1 cellular context compared by ENCODE assay signal in the genomic region with DNA sequence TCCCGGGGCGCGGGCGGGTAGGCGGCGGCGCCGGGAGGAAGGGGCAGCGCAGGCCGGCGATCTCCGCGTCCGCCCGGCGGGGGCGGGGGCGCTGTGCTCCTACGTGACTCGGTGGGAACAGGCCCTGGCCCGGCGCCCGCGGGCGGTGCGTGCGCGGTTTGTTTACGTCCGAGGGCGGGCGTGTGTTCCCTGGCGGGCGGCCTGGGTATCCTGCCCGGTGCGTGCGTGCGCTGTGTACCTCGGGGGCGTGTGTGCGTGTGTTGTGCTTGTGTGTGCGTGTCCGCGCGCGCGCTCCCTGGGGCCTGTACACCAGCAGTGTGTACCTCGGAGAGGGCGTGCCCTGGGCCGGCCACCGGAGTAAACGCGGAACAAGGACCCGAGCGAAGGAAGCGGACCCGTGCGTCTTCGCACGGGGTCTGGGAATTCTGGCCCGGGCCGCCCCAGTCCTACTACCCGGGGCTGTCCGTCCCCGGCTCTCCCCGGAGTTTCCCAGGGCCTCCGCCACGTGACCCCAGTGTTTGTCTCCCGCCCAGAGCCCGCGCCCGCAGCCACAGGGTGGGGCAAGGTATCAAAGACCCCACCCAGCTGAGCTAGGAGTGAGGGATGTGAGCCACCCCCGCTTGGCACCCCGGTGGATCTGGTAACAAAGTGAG.
TF ChIP-seq lines count a peak whose summit lies in the region.

No MANE protein-coding gene starts in this region.

TF ChIP-seq in K562, 482 proteins besides CTCF, POLR2A, EP300 and RAD21 (continued from another document and continues in another):
- TF ChIP-seq, protein P1, sequence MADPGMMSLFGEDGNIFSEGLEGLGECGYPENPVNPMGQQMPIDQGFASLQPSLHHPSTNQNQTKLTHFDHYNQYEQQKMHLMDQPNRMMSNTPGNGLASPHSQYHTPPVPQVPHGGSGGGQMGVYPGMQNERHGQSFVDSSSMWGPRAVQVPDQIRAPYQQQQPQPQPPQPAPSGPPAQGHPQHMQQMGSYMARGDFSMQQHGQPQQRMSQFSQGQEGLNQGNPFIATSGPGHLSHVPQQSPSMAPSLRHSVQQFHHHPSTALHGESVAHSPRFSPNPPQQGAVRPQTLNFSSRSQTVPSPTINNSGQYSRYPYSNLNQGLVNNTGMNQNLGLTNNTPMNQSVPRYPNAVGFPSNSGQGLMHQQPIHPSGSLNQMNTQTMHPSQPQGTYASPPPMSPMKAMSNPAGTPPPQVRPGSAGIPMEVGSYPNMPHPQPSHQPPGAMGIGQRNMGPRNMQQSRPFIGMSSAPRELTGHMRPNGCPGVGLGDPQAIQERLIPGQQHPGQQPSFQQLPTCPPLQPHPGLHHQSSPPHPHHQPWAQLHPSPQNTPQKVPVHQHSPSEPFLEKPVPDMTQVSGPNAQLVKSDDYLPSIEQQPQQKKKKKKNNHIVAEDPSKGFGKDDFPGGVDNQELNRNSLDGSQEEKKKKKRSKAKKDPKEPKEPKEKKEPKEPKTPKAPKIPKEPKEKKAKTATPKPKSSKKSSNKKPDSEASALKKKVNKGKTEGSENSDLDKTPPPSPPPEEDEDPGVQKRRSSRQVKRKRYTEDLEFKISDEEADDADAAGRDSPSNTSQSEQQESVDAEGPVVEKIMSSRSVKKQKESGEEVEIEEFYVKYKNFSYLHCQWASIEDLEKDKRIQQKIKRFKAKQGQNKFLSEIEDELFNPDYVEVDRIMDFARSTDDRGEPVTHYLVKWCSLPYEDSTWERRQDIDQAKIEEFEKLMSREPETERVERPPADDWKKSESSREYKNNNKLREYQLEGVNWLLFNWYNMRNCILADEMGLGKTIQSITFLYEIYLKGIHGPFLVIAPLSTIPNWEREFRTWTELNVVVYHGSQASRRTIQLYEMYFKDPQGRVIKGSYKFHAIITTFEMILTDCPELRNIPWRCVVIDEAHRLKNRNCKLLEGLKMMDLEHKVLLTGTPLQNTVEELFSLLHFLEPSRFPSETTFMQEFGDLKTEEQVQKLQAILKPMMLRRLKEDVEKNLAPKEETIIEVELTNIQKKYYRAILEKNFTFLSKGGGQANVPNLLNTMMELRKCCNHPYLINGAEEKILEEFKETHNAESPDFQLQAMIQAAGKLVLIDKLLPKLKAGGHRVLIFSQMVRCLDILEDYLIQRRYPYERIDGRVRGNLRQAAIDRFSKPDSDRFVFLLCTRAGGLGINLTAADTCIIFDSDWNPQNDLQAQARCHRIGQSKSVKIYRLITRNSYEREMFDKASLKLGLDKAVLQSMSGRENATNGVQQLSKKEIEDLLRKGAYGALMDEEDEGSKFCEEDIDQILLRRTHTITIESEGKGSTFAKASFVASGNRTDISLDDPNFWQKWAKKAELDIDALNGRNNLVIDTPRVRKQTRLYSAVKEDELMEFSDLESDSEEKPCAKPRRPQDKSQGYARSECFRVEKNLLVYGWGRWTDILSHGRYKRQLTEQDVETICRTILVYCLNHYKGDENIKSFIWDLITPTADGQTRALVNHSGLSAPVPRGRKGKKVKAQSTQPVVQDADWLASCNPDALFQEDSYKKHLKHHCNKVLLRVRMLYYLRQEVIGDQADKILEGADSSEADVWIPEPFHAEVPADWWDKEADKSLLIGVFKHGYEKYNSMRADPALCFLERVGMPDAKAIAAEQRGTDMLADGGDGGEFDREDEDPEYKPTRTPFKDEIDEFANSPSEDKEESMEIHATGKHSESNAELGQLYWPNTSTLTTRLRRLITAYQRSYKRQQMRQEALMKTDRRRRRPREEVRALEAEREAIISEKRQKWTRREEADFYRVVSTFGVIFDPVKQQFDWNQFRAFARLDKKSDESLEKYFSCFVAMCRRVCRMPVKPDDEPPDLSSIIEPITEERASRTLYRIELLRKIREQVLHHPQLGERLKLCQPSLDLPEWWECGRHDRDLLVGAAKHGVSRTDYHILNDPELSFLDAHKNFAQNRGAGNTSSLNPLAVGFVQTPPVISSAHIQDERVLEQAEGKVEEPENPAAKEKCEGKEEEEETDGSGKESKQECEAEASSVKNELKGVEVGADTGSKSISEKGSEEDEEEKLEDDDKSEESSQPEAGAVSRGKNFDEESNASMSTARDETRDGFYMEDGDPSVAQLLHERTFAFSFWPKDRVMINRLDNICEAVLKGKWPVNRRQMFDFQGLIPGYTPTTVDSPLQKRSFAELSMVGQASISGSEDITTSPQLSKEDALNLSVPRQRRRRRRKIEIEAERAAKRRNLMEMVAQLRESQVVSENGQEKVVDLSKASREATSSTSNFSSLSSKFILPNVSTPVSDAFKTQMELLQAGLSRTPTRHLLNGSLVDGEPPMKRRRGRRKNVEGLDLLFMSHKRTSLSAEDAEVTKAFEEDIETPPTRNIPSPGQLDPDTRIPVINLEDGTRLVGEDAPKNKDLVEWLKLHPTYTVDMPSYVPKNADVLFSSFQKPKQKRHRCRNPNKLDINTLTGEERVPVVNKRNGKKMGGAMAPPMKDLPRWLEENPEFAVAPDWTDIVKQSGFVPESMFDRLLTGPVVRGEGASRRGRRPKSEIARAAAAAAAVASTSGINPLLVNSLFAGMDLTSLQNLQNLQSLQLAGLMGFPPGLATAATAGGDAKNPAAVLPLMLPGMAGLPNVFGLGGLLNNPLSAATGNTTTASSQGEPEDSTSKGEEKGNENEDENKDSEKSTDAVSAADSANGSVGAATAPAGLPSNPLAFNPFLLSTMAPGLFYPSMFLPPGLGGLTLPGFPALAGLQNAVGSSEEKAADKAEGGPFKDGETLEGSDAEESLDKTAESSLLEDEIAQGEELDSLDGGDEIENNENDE (IDR thresholded peaks at IDR 0.05; ENCODE audit: low read depth, low read length) = no peak
- TF ChIP-seq GTF2F1 (IDR thresholded peaks at IDR 0.05; ENCODE audit: low read depth, low read length) = no peak
- TF ChIP-seq HNRNPK (IDR thresholded peaks at IDR 0.05; ENCODE audit: low read depth, low read length, poor library complexity, severe bottlenecking) = no peak
- TF ChIP-seq, protein P2, sequence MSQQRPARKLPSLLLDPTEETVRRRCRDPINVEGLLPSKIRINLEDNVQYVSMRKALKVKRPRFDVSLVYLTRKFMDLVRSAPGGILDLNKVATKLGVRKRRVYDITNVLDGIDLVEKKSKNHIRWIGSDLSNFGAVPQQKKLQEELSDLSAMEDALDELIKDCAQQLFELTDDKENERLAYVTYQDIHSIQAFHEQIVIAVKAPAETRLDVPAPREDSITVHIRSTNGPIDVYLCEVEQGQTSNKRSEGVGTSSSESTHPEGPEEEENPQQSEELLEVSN (IDR thresholded peaks at IDR 0.05; ENCODE audit: borderline replicate concordance in 1 of 2, extremely low read depth in 1 of 2, insufficient read depth in 1 of 2, insufficient read length in 1 of 2, low read depth in 1 of 2, low read length in 1 of 2, poor library complexity in 1 of 2, severe bottlenecking in 1 of 2) = peak; percentile 39 to 52
- TF ChIP-seq, protein P3, sequence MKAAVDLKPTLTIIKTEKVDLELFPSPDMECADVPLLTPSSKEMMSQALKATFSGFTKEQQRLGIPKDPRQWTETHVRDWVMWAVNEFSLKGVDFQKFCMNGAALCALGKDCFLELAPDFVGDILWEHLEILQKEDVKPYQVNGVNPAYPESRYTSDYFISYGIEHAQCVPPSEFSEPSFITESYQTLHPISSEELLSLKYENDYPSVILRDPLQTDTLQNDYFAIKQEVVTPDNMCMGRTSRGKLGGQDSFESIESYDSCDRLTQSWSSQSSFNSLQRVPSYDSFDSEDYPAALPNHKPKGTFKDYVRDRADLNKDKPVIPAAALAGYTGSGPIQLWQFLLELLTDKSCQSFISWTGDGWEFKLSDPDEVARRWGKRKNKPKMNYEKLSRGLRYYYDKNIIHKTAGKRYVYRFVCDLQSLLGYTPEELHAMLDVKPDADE (conservative IDR thresholded peaks at IDR 0.05; ENCODE audit: control insufficient read depth, low read depth, low read length) = peak; percentile 59
- peak; percentile 8; the same call in 1 of the 2 replicates for TF ChIP-seq C11orf30 (IDR thresholded peaks at IDR 0.05; ENCODE audit: low read depth)
- peak; percentile 35; the same call in 1 of the 2 replicates for TF ChIP-seq KDM2B (CRISPR knock-in tag; IDR thresholded peaks at IDR 0.05)
- peak in 1 of 2 experiments; percentile 89; a peak in 2 of 4 replicates for TF ChIP-seq HDAC1 (IDR thresholded peaks at IDR 0.05)
- TF ChIP-seq BHLHE40 (IDR thresholded peaks at IDR 0.05; ENCODE audit: low read length) = peak; percentile 44
- no peak for TF ChIP-seq NR2C2 (CRISPR knock-in tag; IDR thresholded peaks at IDR 0.05)
- TF ChIP-seq NR2C2 (tag; IDR thresholded peaks at IDR 0.05) = no peak
- peak; percentile 47 for TF ChIP-seq HCFC1 (IDR thresholded peaks at IDR 0.05; ENCODE audit: low read depth, low read length)
- TF ChIP-seq TAF15 (IDR thresholded peaks at IDR 0.05; ENCODE audit: low read depth, low read length) = no peak
- TF ChIP-seq NKRF (IDR thresholded peaks at IDR 0.05; ENCODE audit: borderline replicate concordance) = peak; percentile 91
- no peak for TF ChIP-seq RCOR1 (IDR thresholded peaks at IDR 0.05; ENCODE audit: borderline replicate concordance in 1 of 2, low read depth in 2 of 2, low read length in 2 of 2)
- no peak for TF ChIP-seq SMARCA4 (IDR thresholded peaks at IDR 0.05)
- TF ChIP-seq, protein P4, sequence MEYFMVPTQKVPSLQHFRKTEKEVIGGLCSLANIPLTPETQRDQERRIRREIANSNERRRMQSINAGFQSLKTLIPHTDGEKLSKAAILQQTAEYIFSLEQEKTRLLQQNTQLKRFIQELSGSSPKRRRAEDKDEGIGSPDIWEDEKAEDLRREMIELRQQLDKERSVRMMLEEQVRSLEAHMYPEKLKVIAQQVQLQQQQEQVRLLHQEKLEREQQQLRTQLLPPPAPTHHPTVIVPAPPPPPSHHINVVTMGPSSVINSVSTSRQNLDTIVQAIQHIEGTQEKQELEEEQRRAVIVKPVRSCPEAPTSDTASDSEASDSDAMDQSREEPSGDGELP (CRISPR knock-in tag; IDR thresholded peaks at IDR 0.05; ENCODE audit: borderline replicate concordance) = peak; percentile 45; the same call in 1 of the 2 replicates
- TF ChIP-seq ZBTB8A (IDR thresholded peaks at IDR 0.05; ENCODE audit: partially characterized antibody) = no peak
- TF ChIP-seq ZFP1 (CRISPR knock-in tag; IDR thresholded peaks at IDR 0.05) = no peak
- TF ChIP-seq, protein P5, sequence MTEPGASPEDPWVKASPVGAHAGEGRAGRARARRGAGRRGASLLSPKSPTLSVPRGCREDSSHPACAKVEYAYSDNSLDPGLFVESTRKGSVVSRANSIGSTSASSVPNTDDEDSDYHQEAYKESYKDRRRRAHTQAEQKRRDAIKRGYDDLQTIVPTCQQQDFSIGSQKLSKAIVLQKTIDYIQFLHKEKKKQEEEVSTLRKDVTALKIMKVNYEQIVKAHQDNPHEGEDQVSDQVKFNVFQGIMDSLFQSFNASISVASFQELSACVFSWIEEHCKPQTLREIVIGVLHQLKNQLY (CRISPR knock-in tag; conservative IDR thresholded peaks at IDR 0.05) = no peak
- TF ChIP-seq ZFX (CRISPR knock-in tag; IDR thresholded peaks at IDR 0.05) = peak; percentile 54
- TF ChIP-seq SIN3A (IDR thresholded peaks at IDR 0.05; ENCODE audit: borderline replicate concordance in 2 of 2, control insufficient read depth in 1 of 2, low read depth in 2 of 2, low read length in 2 of 2) = 0 out of 4 replicates have a peak, but pooled peaks of 1 of the 2 experiments have one; percentile 30
- TF ChIP-seq FOXJ2 (tag; IDR thresholded peaks at IDR 0.05) = peak; percentile 61; the same call in 1 of the 2 replicates
- no peak for TF ChIP-seq SIX5 (IDR thresholded peaks at IDR 0.05; ENCODE audit: borderline replicate concordance in 1 of 2, insufficient read depth in 1 of 2, low read depth in 1 of 2, low read length in 2 of 2)
- TF ChIP-seq RBFOX2 (IDR thresholded peaks at IDR 0.05; ENCODE audit: low read depth, low read length) = peak; percentile 72
- peak; percentile 65 for TF ChIP-seq CCNT2 (IDR thresholded peaks at IDR 0.05; ENCODE audit: borderline replicate concordance, extremely low read depth, insufficient read length, low read depth, low read length)
- TF ChIP-seq CTCFL (IDR thresholded peaks at IDR 0.05; ENCODE audit: borderline replicate concordance, insufficient read depth, low read depth, low read length, poor library complexity, severe bottlenecking) = peak; percentile 84
- no peak for TF ChIP-seq DMBX1 (CRISPR knock-in tag; IDR thresholded peaks at IDR 0.05; ENCODE audit: borderline replicate concordance)
- peak; percentile 12; the same call in 1 of the 2 replicates for TF ChIP-seq ETV5 (CRISPR knock-in tag; IDR thresholded peaks at IDR 0.05; ENCODE audit: low read depth)
- TF ChIP-seq, protein P6, sequence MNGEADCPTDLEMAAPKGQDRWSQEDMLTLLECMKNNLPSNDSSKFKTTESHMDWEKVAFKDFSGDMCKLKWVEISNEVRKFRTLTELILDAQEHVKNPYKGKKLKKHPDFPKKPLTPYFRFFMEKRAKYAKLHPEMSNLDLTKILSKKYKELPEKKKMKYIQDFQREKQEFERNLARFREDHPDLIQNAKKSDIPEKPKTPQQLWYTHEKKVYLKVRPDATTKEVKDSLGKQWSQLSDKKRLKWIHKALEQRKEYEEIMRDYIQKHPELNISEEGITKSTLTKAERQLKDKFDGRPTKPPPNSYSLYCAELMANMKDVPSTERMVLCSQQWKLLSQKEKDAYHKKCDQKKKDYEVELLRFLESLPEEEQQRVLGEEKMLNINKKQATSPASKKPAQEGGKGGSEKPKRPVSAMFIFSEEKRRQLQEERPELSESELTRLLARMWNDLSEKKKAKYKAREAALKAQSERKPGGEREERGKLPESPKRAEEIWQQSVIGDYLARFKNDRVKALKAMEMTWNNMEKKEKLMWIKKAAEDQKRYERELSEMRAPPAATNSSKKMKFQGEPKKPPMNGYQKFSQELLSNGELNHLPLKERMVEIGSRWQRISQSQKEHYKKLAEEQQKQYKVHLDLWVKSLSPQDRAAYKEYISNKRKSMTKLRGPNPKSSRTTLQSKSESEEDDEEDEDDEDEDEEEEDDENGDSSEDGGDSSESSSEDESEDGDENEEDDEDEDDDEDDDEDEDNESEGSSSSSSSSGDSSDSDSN (IDR thresholded peaks at IDR 0.05; ENCODE audit: borderline replicate concordance in 1 of 2, low read depth in 2 of 2, low read length in 2 of 2) = 0 out of 4 replicates have a peak, but pooled peaks of 1 of the 2 experiments have one; percentile 44
